8 cellular contexts compared by ENCODE assay signal in genomic region chr20:10090588-10091166, GRCh38. TPM values are rescaled to one million over a fixed set of nuclear protein-coding genes. Genes with fewer than 3 reads are reported as not detected.
A peak's percentile ranks its signal among the peaks of the same experiment; 100 is the strongest.
DNase-seq lines count a peak whose midpoint lies in the region; ATAC-seq and TF ChIP-seq lines count a peak whose summit lies in the region.

No MANE protein-coding gene starts in this region.

- CTCF ChIA-PET in PC-9 (lab: Charles Lee) = interaction anchor here (0.5 to 4.1 kb wide), 5 partner anchors 12 to 112 kb away, joined by 3 to 30 read pairs (median 4); no protein-coding TSS in a partner anchor

- POLR2A ChIA-PET in PC-9 (lab: Charles Lee; ENCODE audit: unreplicated experiment) = no interaction called here

- TF ChIP-seq CTCF in KMS-11 (conservative IDR thresholded peaks at IDR 0.05; ENCODE audit: low read depth, low read length) (peak; percentile 43), PC-9 (conservative IDR thresholded peaks at IDR 0.05) (peak; percentile 83)

- no peaks in the 10 kb centered on the region for H4K20me1 ChIP-seq in KMS-11 (ENCODE audit: insufficient read depth)
- no peaks in the 10 kb centered on the region for H4K20me1 ChIP-seq in PC-9 (ENCODE audit: insufficient read depth)

- no TSS peak for BruUV-seq in PC-9 (replicated peaks; lab: Mats Ljungman, UMichigan)

- no peak overlapping the region for H3K4me2 ChIP-seq in KMS-11
- no peak overlapping the region for H3K4me2 ChIP-seq in PC-9

- no peaks in the 10 kb centered on the region for H3K9me3 ChIP-seq in PC-9 (ENCODE audit: insufficient read depth, low read depth)

- H3K4me1 ChIP-seq in KMS-11 (ENCODE audit: low read depth, poor library complexity, severe bottlenecking) (no peaks in the 10 kb centered on the region), PC-9 (replicated peaks; ENCODE audit: insufficient read depth) (peaks cover 27% of the 10 kb centered on the region)

- H3K36me3 ChIP-seq in KMS-11 (ENCODE audit: insufficient read depth) (no peaks in the 10 kb centered on the region), PC-9 (ENCODE audit: low read depth) (no peaks in the 10 kb centered on the region)

- H3K9ac ChIP-seq in KMS-11 = no peak overlapping the region

- H3K27me3 ChIP-seq in KMS-11 (ENCODE audit: insufficient read depth, low read depth) = no peaks in the 10 kb centered on the region
- no peaks in the 10 kb centered on the region for H3K27me3 ChIP-seq in PC-9 (ENCODE audit: insufficient read depth, low read depth)

- peak; percentile 81 for ATAC-seq in GM19455 (IDR thresholded peaks at IDR 0.05; ENCODE audit: unreplicated experiment)
- ATAC-seq in GM19397 (IDR thresholded peaks at IDR 0.05; ENCODE audit: unreplicated experiment) = no peak

- H3K79me2 ChIP-seq in KMS-11 (ENCODE audit: insufficient read depth, low read depth) (no peaks in the 10 kb centered on the region), PC-9 (ENCODE audit: low read depth) (no peaks in the 10 kb centered on the region)

- intact Hi-C loops in PC-9 (cut with micrococcal nuclease; ENCODE audit: unreplicated experiment) = loop anchor here (1.0 to 10.0 kb wide), 5 partner anchors 112 to 1452 kb away; no protein-coding TSS in a partner anchor

- H3K4me3 ChIP-seq in KMS-11 (IDR thresholded peaks at IDR 0.05; ENCODE audit: insufficient read depth, low read depth, low read length) (no peak overlapping the region), PC-9 (no peak overlapping the region)

- DNase-seq in DMS 273 treated with DMSO at 0.1 percent for 48 hours (lab: John Stamatoyannopoulos, UW) = peak; percentile 13
- peak; percentile 21 to 47 for DNase-seq in PC-9
- peak; percentile 7 for DNase-seq in central memory CD4-positive, alpha-beta T cell
- peak; percentile 73 for DNase-seq in left kidney (ENCODE audit: low read depth, low spot score)
- peak; percentile 43 for DNase-seq in stromal cell of bone marrow (ENCODE audit: low read depth)

- H3K9me2 ChIP-seq in PC-9 (ENCODE audit: insufficient read depth) = no peaks in the 10 kb centered on the region

- H3F3A ChIP-seq in PC-9 (ENCODE audit: insufficient read depth, low read depth) = peaks cover 21% of the 10 kb centered on the region; the same call in 1 of the 2 replicates

- no peak overlapping the region for H2AFZ ChIP-seq in KMS-11 (ENCODE audit: low read depth)
- H2AFZ ChIP-seq in PC-9 = no peak overlapping the region

- no peak overlapping the region for H3K27ac ChIP-seq in KMS-11
- H3K27ac ChIP-seq in PC-9 = no peak overlapping the region

RNA-seq across cellular contexts. Expression of gene ANKEF1, which starts 55.9 kb away (rescaled TPM):
- total RNA-seq in PC-9 (2021) = 9.5 and 11.1 TPM in 2 replicates

Comparison
In these comparisons a context has a peak if more than half of its experiments do, and no peak if none do; other contexts are left out.
1. DNase-seq: peak in every context shown above with its lines; median percentile 73 in left kidney; 43 in stromal cell of bone marrow; 34 in PC-9; 13 in DMS 273 treated with DMSO at 0.1 percent for 48 hours; 7 in central memory CD4-positive, alpha-beta T cell.